12 cellular contexts compared by ENCODE assay signal in genomic region chr12:3743803-3744202, GRCh38. TPM values are rescaled to one million over a fixed set of nuclear protein-coding genes. Genes with fewer than 3 reads are reported as not detected.
DNase-seq lines count a peak whose midpoint lies in the region; ATAC-seq and TF ChIP-seq lines count a peak whose summit lies in the region.
"Had no signal": no experiment of that assay in that cellular context is flagged by ENCODE, and none has a peak within 500 bp of the region (broad histone marks: within the 10 kb centered on the region; RNA-seq: fewer than 3 reads in every experiment).

No MANE protein-coding gene starts in this region.

- TF ChIP-seq CTCF in GM13977 (IDR thresholded peaks at IDR 0.05; ENCODE audit: extremely low read depth, insufficient read depth, missing control alignments) (no peak), osteoblast (IDR thresholded peaks at IDR 0.05; ENCODE audit: extremely low read depth, low read depth, low read length) (no peak), progenitor cell of endocrine pancreas (IDR thresholded peaks at IDR 0.05; ENCODE audit: unreplicated experiment) (no peak)

- no peaks in the 10 kb centered on the region for H3K4me1 Mint-ChIP-seq in progenitor cell of endocrine pancreas (ENCODE audit: low read depth)

- H3K79me2 ChIP-seq in osteoblast (ENCODE audit: insufficient read depth, low read length): peaks cover 11% of the 10 kb centered on the region

- peaks cover 14% of the 10 kb centered on the region for H3K4me1 ChIP-seq in osteoblast (ENCODE audit: insufficient read depth, low read length)
- H3K4me1 ChIP-seq: vagina had no signal

- no peak overlapping the region for H3K4me3 Mint-ChIP-seq in progenitor cell of endocrine pancreas (ENCODE audit: low read depth)

- no peaks in the 10 kb centered on the region for H3K9me3 ChIP-seq in osteoblast (ENCODE audit: low read depth, low read length)
- H3K9me3 ChIP-seq: vagina had no signal

- H3K27me3 Mint-ChIP-seq in progenitor cell of endocrine pancreas: peaks cover 11% of the 10 kb centered on the region
- H3K27me3 Mint-ChIP-seq: IgD-negative memory B cell had no signal

- H3K27ac Mint-ChIP-seq in progenitor cell of endocrine pancreas: no peak overlapping the region

- no peak overlapping the region for H3K27ac ChIP-seq in osteoblast (ENCODE audit: low read depth, low read length)
- H3K27ac ChIP-seq: esophagus muscularis mucosa, vagina had no signal

- H3K9me3 Mint-ChIP-seq in progenitor cell of endocrine pancreas (ENCODE audit: low read depth): no peaks in the 10 kb centered on the region
- H3K9me3 Mint-ChIP-seq: IgD-negative memory B cell had no signal

- in situ Hi-C loops in GM13977 (cut with MboI; ENCODE audit: low pct_unique_long_range_greater_than_20kb, low sequenced_read_pairs, unreplicated experiment): no loop called here

- peak overlapping the region; percentile 20 for H2AFZ ChIP-seq in osteoblast (ENCODE audit: low read length)

- H3K27me3 ChIP-seq in osteoblast (ENCODE audit: insufficient read depth, low read length): no peaks in the 10 kb centered on the region
- H3K27me3 ChIP-seq: esophagus muscularis mucosa, vagina had no signal

- peaks cover 2% of the 10 kb centered on the region for H4K20me1 ChIP-seq in osteoblast (ENCODE audit: insufficient read depth, low read length)

- peak; percentile 48 for DNase-seq in GM13977 (ENCODE audit: low spot score)
- peak; percentile 8 for DNase-seq in amniotic epithelial cell (ENCODE audit: low read depth)
- peak; percentile 61 for DNase-seq in osteoblast (ENCODE audit: insufficient read length, low spot score, missing footprints)
- no peak for DNase-seq in progenitor cell of endocrine pancreas (ENCODE audit: low spot score, unreplicated experiment)
- DNase-seq: DMS79 treated with DMSO at 0.1 percent for 48 hours had no signal

- no peak overlapping the region for H3K4me2 ChIP-seq in osteoblast (ENCODE audit: insufficient read depth, low read length)

- no peaks in the 10 kb centered on the region for H3K36me3 ChIP-seq in osteoblast (ENCODE audit: insufficient read depth, low read length)
- H3K36me3 ChIP-seq: esophagus muscularis mucosa, vagina had no signal

- ATAC-seq in HG02870 (IDR thresholded peaks at IDR 0.05; ENCODE audit: unreplicated experiment) (peak; percentile 81), GM19452 (IDR thresholded peaks at IDR 0.05; ENCODE audit: unreplicated experiment) (no peak), GM18517 (IDR thresholded peaks at IDR 0.05; ENCODE audit: unreplicated experiment) (no peak)
- ATAC-seq: Panc1 had no signal

- H3K36me3 Mint-ChIP-seq in progenitor cell of endocrine pancreas (ENCODE audit: insufficient read depth): no peaks in the 10 kb centered on the region

- H3K4me3 ChIP-seq in osteoblast (ENCODE audit: insufficient read depth, low read length): no peak overlapping the region
- H3K4me3 ChIP-seq: esophagus muscularis mucosa, vagina had no signal

RNA-seq across cellular contexts. Expression of gene CRACR2A, which starts 9.1 kb away (rescaled TPM):
- total RNA-seq in osteoblast (13.8 and 16.3 TPM in 2 replicates), progenitor cell of endocrine pancreas (3.0 and 3.3 TPM in 2 replicates)
